16 cellular contexts compared by ENCODE assay signal in the genomic region with DNA sequence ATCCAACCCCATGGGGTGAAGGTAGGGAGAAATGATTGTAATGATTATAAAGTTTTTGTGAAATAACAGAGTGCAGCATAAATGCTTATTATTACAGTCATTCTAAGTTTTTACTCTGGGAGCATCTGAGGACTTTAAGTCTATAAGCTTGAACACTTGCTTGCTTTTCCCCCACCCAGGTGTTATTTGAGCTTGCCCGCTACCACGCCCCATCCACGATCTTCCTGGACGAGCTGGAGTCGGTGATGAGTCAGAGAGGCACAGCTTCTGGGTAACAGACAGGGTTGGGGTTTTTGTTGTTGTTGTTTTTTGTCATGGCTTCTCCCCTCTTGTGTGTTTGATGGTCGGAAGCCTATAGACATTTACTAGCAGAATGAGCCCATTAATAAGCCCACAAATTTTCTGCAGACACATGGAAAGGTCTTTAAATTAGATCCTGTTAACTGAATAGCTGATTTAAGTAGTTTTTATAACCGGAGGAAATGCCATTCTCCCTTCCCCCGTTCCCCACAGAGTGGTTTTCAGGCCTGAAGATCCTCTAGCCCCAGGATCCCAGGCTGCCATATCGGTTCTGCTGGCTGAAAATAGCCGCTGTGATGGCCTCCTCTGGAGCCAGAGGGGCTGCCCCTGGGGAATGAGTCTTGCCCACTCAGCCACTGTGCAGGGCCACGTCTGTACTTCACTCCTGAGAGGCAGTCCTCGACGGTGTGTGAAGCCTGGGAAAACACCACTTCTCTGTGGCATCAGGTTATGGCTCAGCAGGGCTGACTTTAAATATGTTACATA. TPM values are rescaled to one million over a fixed set of nuclear protein-coding genes. Genes with fewer than 3 reads are reported as not detected.
DNase-seq lines count a peak whose midpoint lies in the region; ATAC-seq, FAIRE-seq and TF ChIP-seq lines count a peak whose summit lies in the region.
"Had no signal": no experiment of that assay in that cellular context is flagged by ENCODE, and none has a peak within 500 bp of the region (broad histone marks: within the 10 kb centered on the region; RNA-seq: fewer than 3 reads in every experiment).

No MANE protein-coding gene starts in this region.

- 0 out of 6 replicates have a peak overlapping the region, but pooled peaks of 1 of the 2 experiments have one; percentile 24 for H3K27ac ChIP-seq in A549
- H3K27ac ChIP-seq: pancreas had no signal

- no peak for TF ChIP-seq EP300 in A549 (IDR thresholded peaks at IDR 0.05)

- H3K4me3 ChIP-seq in A549 (no peak overlapping the region), iPS-15b (ENCODE audit: low read depth, low read length) (no peak overlapping the region)
- H3K4me3 ChIP-seq: HAP-1, pancreas had no signal

- H3K36me3 Mint-ChIP-seq in HFFc6 (ENCODE audit: low read depth): no peaks in the 10 kb centered on the region
- H3K36me3 Mint-ChIP-seq in mesothelial cell of epicardium: no peaks in the 10 kb centered on the region
- H3K36me3 Mint-ChIP-seq: brain had no signal

- TF ChIP-seq POLR2A in A549 (IDR thresholded peaks at IDR 0.05; ENCODE audit: low read length): no peak

- no peak for TF ChIP-seq CTCF in A549 (IDR thresholded peaks at IDR 0.05)
- TF ChIP-seq CTCF in HFFc6 (IDR thresholded peaks at IDR 0.05): no peak
- TF ChIP-seq CTCF in mesothelial cell of epicardium (IDR thresholded peaks at IDR 0.05; ENCODE audit: unreplicated experiment): no peak

- H3K4me1 ChIP-seq in A549 (peaks cover 6% of the 10 kb centered on the region; the same call in 1 of the 3 replicates), iPS-15b (ENCODE audit: control insufficient read depth, insufficient read depth, low read length) (peaks cover 7% of the 10 kb centered on the region)
- H3K4me1 ChIP-seq: HAP-1, pancreas had no signal

- H3K36me3 ChIP-seq in iPS-15b (ENCODE audit: control insufficient read depth, insufficient read depth, low read length): no peaks in the 10 kb centered on the region
- H3K36me3 ChIP-seq: HAP-1, pancreas had no signal

- no peak for FAIRE-seq in A549 (lab: Jason Lieb, UNC)
- FAIRE-seq: pancreas had no signal

- H3K27me3 Mint-ChIP-seq in HFFc6 (ENCODE audit: insufficient read depth): peaks cover 11% of the 10 kb centered on the region
- H3K27me3 Mint-ChIP-seq in mesothelial cell of epicardium (ENCODE audit: low read depth): no peaks in the 10 kb centered on the region
- H3K27me3 Mint-ChIP-seq: brain had no signal

- H3K4me3 Mint-ChIP-seq in HFFc6 (peak overlapping the region; percentile 56), mesothelial cell of epicardium (no peak overlapping the region)
- H3K4me3 Mint-ChIP-seq: brain had no signal

- H3K27ac Mint-ChIP-seq in HFFc6 (peak overlapping the region; percentile 29; the same call in 1 of the 2 replicates), mesothelial cell of epicardium (no peak overlapping the region)
- H3K27ac Mint-ChIP-seq: brain had no signal

- POLR2A ChIA-PET in A549 (lab: Yijun Ruan, JAX): no interaction called here

- H3K4me1 Mint-ChIP-seq in HFFc6 (ENCODE audit: low read depth): peaks cover 9% of the 10 kb centered on the region
- H3K4me1 Mint-ChIP-seq in mesothelial cell of epicardium: peaks cover 8% of the 10 kb centered on the region
- H3K4me1 Mint-ChIP-seq: brain had no signal

- DNase-seq in A549 (ENCODE audit: low read depth in 1 of 2, low spot score in 1 of 2): peak; percentile 3 to 10
- DNase-seq in HFFc6: peak; percentile 3
- peak; percentile 64 for DNase-seq in SW480 (ENCODE audit: low spot score)
- DNase-seq in dedifferentiated amniotic fluid mesenchymal stem cell (ENCODE audit: extremely low spot score): no peak
- no peak for DNase-seq in mesothelial cell of epicardium (ENCODE audit: low spot score in 2 of 2, unreplicated experiment in 2 of 2)
- no peak for DNase-seq in NCI-H446 (lab: John Stamatoyannopoulos, UW)
- DNase-seq: activated T-cell treated with anti-CD3 and anti-CD28 coated beads, Interleukin-2, amount 50 U/mL, for 1 hour; left cardiac atrium; NCI-H1105 treated with DMSO at 0.1 percent for 48 hours; pancreas; stimulated activated CD4-positive, alpha-beta T cell treated with anti-CD3 and anti-CD28 coated beads, Interleukin-1b, Interleukin-23, amount 100 ng/mL, for 48 hours; stimulated activated naive CD8-positive, alpha-beta T cell treated with anti-CD3 and anti-CD28 coated beads, Interleukin-15, Interleukin-2, amounts not matched to agents 100 U/mL and 50 U/mL, for 24 hours had no signal

- 41% methylated on average over 10 of the region's 13 CpGs for WGBS in A549 (ENCODE audit: missing lambda C conversion rate)

- no peak for ATAC-seq in A549
- ATAC-seq in GM19324 (IDR thresholded peaks at IDR 0.05; ENCODE audit: low FRiP score, unreplicated experiment): no peak
- ATAC-seq: left cardiac atrium; pancreas; stimulated activated naive CD8-positive, alpha-beta T cell treated with anti-CD3 and anti-CD28 coated beads, Interleukin-15, Interleukin-2, amounts not matched to agents 100 U/mL and 50 U/mL, for 24 hours had no signal

- peak overlapping the region; percentile 43 for H3K4me2 ChIP-seq in A549

- peak overlapping the region; percentile 17 for H3K9ac ChIP-seq in iPS-15b (ENCODE audit: low read depth, low read length)

- no peaks in the 10 kb centered on the region for H3K27me3 ChIP-seq in iPS-15b (ENCODE audit: control insufficient read depth, insufficient read depth, low read length)
- H3K27me3 ChIP-seq: pancreas had no signal

- H3K9me3 Mint-ChIP-seq in HFFc6 (no peaks in the 10 kb centered on the region), mesothelial cell of epicardium (no peaks in the 10 kb centered on the region)
- H3K9me3 Mint-ChIP-seq: brain had no signal

- CTCF ChIA-PET in A549 (lab: Yijun Ruan, JAX): interaction anchor here (0.9 kb wide), 1 partner anchor 140 kb away, joined by 3 read pairs; no protein-coding TSS in a partner anchor

- TF ChIP-seq RAD21 in A549 (conservative IDR thresholded peaks at IDR 0.05 in 1 of 2, IDR thresholded peaks at IDR 0.05 in 1 of 2): no peak

- H3K9me3 ChIP-seq in A549 (no peaks in the 10 kb centered on the region), iPS-15b (ENCODE audit: control insufficient read depth, insufficient read depth, low read length) (no peaks in the 10 kb centered on the region)
- H3K9me3 ChIP-seq: HAP-1, pancreas had no signal

TF ChIP-seq in A549, 52 proteins besides CTCF, POLR2A, EP300 and RAD21 (continues in another document):
- TF ChIP-seq BHLHE40 (IDR thresholded peaks at IDR 0.05; ENCODE audit: low read depth, low read length) (no peak), PHF8 (IDR thresholded peaks at IDR 0.05; ENCODE audit: borderline replicate concordance, low read depth) (no peak), FOSL2 (IDR thresholded peaks at IDR 0.05) (no peak), FOSL2 (CRISPR knock-in tag; IDR thresholded peaks at IDR 0.05) (no peak), MAZ (IDR thresholded peaks at IDR 0.05; ENCODE audit: borderline replicate concordance, low read depth, low read length) (no peak), EHMT2 (IDR thresholded peaks at IDR 0.05; ENCODE audit: low read depth) (no peak)
- TF ChIP-seq, protein P1, sequence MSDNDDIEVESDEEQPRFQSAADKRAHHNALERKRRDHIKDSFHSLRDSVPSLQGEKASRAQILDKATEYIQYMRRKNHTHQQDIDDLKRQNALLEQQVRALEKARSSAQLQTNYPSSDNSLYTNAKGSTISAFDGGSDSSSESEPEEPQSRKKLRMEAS (IDR thresholded peaks at IDR 0.05): no peak
- TF ChIP-seq, protein P2, sequence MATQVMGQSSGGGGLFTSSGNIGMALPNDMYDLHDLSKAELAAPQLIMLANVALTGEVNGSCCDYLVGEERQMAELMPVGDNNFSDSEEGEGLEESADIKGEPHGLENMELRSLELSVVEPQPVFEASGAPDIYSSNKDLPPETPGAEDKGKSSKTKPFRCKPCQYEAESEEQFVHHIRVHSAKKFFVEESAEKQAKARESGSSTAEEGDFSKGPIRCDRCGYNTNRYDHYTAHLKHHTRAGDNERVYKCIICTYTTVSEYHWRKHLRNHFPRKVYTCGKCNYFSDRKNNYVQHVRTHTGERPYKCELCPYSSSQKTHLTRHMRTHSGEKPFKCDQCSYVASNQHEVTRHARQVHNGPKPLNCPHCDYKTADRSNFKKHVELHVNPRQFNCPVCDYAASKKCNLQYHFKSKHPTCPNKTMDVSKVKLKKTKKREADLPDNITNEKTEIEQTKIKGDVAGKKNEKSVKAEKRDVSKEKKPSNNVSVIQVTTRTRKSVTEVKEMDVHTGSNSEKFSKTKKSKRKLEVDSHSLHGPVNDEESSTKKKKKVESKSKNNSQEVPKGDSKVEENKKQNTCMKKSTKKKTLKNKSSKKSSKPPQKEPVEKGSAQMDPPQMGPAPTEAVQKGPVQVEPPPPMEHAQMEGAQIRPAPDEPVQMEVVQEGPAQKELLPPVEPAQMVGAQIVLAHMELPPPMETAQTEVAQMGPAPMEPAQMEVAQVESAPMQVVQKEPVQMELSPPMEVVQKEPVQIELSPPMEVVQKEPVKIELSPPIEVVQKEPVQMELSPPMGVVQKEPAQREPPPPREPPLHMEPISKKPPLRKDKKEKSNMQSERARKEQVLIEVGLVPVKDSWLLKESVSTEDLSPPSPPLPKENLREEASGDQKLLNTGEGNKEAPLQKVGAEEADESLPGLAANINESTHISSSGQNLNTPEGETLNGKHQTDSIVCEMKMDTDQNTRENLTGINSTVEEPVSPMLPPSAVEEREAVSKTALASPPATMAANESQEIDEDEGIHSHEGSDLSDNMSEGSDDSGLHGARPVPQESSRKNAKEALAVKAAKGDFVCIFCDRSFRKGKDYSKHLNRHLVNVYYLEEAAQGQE (IDR thresholded peaks at IDR 0.05): no peak
- TF ChIP-seq, protein P3, sequence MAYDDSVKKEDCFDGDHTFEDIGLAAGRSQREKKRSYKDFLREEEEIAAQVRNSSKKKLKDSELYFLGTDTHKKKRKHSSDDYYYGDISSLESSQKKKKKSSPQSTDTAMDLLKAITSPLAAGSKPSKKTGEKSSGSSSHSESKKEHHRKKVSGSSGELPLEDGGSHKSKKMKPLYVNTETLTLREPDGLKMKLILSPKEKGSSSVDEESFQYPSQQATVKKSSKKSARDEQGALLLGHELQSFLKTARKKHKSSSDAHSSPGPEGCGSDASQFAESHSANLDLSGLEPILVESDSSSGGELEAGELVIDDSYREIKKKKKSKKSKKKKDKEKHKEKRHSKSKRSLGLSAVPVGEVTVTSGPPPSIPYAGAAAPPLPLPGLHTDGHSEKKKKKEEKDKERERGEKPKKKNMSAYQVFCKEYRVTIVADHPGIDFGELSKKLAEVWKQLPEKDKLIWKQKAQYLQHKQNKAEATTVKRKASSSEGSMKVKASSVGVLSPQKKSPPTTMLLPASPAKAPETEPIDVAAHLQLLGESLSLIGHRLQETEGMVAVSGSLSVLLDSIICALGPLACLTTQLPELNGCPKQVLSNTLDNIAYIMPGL (CRISPR knock-in tag; IDR thresholded peaks at IDR 0.05; ENCODE audit: borderline replicate concordance): no peak

RNA-seq across cellular contexts. Expression of a gene that starts 39.9 kb away (rescaled TPM):
- not detected in 2 replicates for polyA plus RNA-seq in A549 (2011; rRNA removed)
- polyA plus RNA-seq in A549 (2012; cell fraction: cytosol; rRNA removed): not detected in 2 replicates
- polyA plus RNA-seq in A549 (2012; cell fraction: nucleus; rRNA removed): not detected in 2 replicates
- not detected in 3 replicates for polyA plus RNA-seq in A549 (2017; fragmentation: RNase III; extraction: RNeasy Plus Mini Kit Qiagen cat#74134 plus additional on column Dnase treatment)
- not detected in 2 replicates for polyA minus RNA-seq in A549 (2011; rRNA and poly(A)+ RNA removed)
- not detected for total RNA-seq in HFFc6 (2021; fragmentation: NEBNext Ultra II Directional; extraction: Animal tissue kit (Norgen Biotek cat#: 25700))
- total RNA-seq in mesothelial cell of epicardium: not detected in 3 replicates
- total RNA-seq: left cardiac atrium, pancreas had no signal
- polyA plus RNA-seq: pancreas had no signal

Comparison
In these comparisons a context has a peak if more than half of its experiments do, and no peak if none do; other contexts are left out.
1. DNase-seq: peak in A549 (2 of 2), HFFc6 (single experiment) and SW480 (single experiment); none in dedifferentiated amniotic fluid mesenchymal stem cell (single experiment), mesothelial cell of epicardium (0 of 2) and NCI-H446 (0 of 2).